In genomic region chr15:78757636-78757905, GRCh38 we compare ENCODE assay signal across 1 cellular context.
TF ChIP-seq lines count a peak whose summit lies in the region.

No MANE protein-coding gene starts in this region.

TF ChIP-seq in IMR-90, 13 proteins besides CTCF, POLR2A, EP300 and RAD21 (continued from another document):
- TF ChIP-seq RCOR1 (IDR thresholded peaks at IDR 0.05; ENCODE audit: insufficient replicate concordance, low read length) (no peak), BHLHE40 (IDR thresholded peaks at IDR 0.05; ENCODE audit: low read depth, low read length) (no peak), RFX5 (IDR thresholded peaks at IDR 0.05; ENCODE audit: low read depth, low read length) (no peak), CHD1 (IDR thresholded peaks at IDR 0.05; ENCODE audit: low read depth, low read length) (no peak), ELK1 (IDR thresholded peaks at IDR 0.05; ENCODE audit: borderline replicate concordance, low read depth, low read length) (no peak), MAZ (IDR thresholded peaks at IDR 0.05; ENCODE audit: borderline replicate concordance, low read depth, low read length) (no peak), FOS (IDR thresholded peaks at IDR 0.05; ENCODE audit: low read depth, low read length) (no peak)
